In the genomic region with DNA sequence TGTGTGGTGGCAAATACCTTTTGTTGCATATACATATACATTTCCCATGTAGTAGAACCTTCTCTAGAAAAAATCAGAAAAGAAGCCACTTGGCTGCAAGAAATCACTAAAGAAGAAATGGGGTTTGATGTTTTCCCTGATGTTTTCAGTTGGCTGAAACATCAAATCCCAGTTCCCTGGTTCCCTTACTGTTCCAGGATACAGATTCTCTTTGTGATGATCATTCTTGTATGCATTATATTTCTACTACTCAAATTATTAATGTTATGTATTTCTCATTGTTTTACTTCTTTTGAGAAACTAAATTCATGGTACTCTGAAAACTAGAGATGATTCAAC, we compare ENCODE assay signal across 8 cellular contexts. TPM values are rescaled to one million over a fixed set of nuclear protein-coding genes. Genes with fewer than 3 reads are reported as not detected.
DNase-seq lines count a peak whose midpoint lies in the region; ATAC-seq and TF ChIP-seq lines count a peak whose summit lies in the region.

No MANE protein-coding gene starts in this region.

- H3K27ac ChIP-seq in HUES48 (ENCODE audit: low read depth, low read length) (peak overlapping the region; percentile 13), colonic mucosa (peak overlapping the region; percentile 98)

- peaks cover 24% of the 10 kb centered on the region for H3K4me1 ChIP-seq in HUES48 (ENCODE audit: control insufficient read depth, insufficient read depth, low read length)
- H3K4me1 ChIP-seq in colonic mucosa: no peaks in the 10 kb centered on the region

- intact Hi-C loops in colonic mucosa (cut with DNase I): no loop called here

- H3K36me3 ChIP-seq in HUES48 (ENCODE audit: control insufficient read depth, insufficient read depth, low read length) (no peaks in the 10 kb centered on the region), colonic mucosa (no peaks in the 10 kb centered on the region)

- peak overlapping the region; percentile 51 for H3K4me3 ChIP-seq in AG04449 (ENCODE audit: low read depth, low read length)
- peak overlapping the region; percentile 66 for H3K4me3 ChIP-seq in HUES48 (ENCODE audit: low read depth, low read length)
- H3K4me3 ChIP-seq in colonic mucosa: peak overlapping the region; percentile 51

- POLR2A ChIA-PET in AG04449 (lab: Yijun Ruan, JAX): interaction anchor here (0.6 to 3.2 kb wide), 3 partner anchors 8 to 427 kb away, joined by 4 to 17 read pairs (median 6); a partner anchor contains a TSS

- no peak overlapping the region for H3K9ac ChIP-seq in HUES48 (ENCODE audit: low read depth, low read length)
- H3K9ac ChIP-seq in colonic mucosa (ENCODE audit: low read depth in 2 of 2, low read length in 2 of 2): peak overlapping the region in 1 of 2 donors; percentile 87

- H3K27me3 ChIP-seq in HUES48 (ENCODE audit: control insufficient read depth, insufficient read depth, low read length): no peaks in the 10 kb centered on the region
- H3K27me3 ChIP-seq in colonic mucosa: no peaks in the 10 kb centered on the region

- H3K4me3 Mint-ChIP-seq in nephron progenitor cell: no peak overlapping the region

- CTCF ChIA-PET in AG04449 (lab: Yijun Ruan, JAX): interaction anchor here (1.1 to 1.5 kb wide), 2 partner anchors 143 to 282 kb away, joined by 4 to 5 read pairs; no protein-coding TSS in a partner anchor

- H3K27ac Mint-ChIP-seq in nephron progenitor cell: peak overlapping the region; percentile 95

- peaks cover 7% of the 10 kb centered on the region for H3K9me3 Mint-ChIP-seq in nephron progenitor cell

- no peak for DNase-seq in AG04449 (ENCODE audit: low read depth, low spot score)
- no peak for DNase-seq in colonic mucosa
- DNase-seq in nephron progenitor cell: no peak
- DNase-seq in NCI-H128 (lab: John Stamatoyannopoulos, UW; ENCODE audit: unreplicated experiment): no peak
- DNase-seq in cerebellar nuclear complex (lab: John Stamatoyannopoulos, UW): no peak

- no peaks in the 10 kb centered on the region for H3K9me3 ChIP-seq in HUES48 (ENCODE audit: control insufficient read depth, insufficient read depth, low read length)
- H3K9me3 ChIP-seq in colonic mucosa: no peaks in the 10 kb centered on the region

- H3K27me3 Mint-ChIP-seq in nephron progenitor cell (ENCODE audit: low read depth, poor library complexity): peaks cover 3% of the 10 kb centered on the region

- no peaks in the 10 kb centered on the region for H3K36me3 Mint-ChIP-seq in nephron progenitor cell (ENCODE audit: low read depth)

- TF ChIP-seq CTCF in AG04449 (IDR thresholded peaks at IDR 0.05; ENCODE audit: insufficient read depth, low read length, missing control alignments) (no peak), colonic mucosa (IDR thresholded peaks at IDR 0.05) (no peak), nephron progenitor cell (IDR thresholded peaks at IDR 0.05) (no peak)

- ATAC-seq in HG03442 (IDR thresholded peaks at IDR 0.05; ENCODE audit: unreplicated experiment) (no peak), HG02852 (IDR thresholded peaks at IDR 0.05; ENCODE audit: unreplicated experiment) (no peak)

- H3K4me1 Mint-ChIP-seq in nephron progenitor cell: peaks cover 31% of the 10 kb centered on the region

RNA-seq across cellular contexts. Expression of a gene that starts 7.6 kb away (rescaled TPM):
- total RNA-seq in colonic mucosa: 1,000 to 10,000 TPM; 1,159 to 2,517 TPM

RNA-seq across cellular contexts. Expression of a gene that starts 18.3 kb away (rescaled TPM):
- 10 to 100 TPM in 1 of 2 donors, 1 to 10 TPM in 1; 6.9 to 21.6 TPM for total RNA-seq in colonic mucosa
